In genomic region chr7:4837041-4837813, GRCh38 we compare ENCODE assay signal across 23 cellular contexts. TPM values are rescaled to one million over a fixed set of nuclear protein-coding genes. Genes with fewer than 3 reads are reported as not detected.
DNase-seq lines count a peak whose midpoint lies in the region; ATAC-seq and TF ChIP-seq lines count a peak whose summit lies in the region.
"Had no signal": no experiment of that assay in that cellular context is flagged by ENCODE, and none has a peak within 500 bp of the region (broad histone marks: within the 10 kb centered on the region; RNA-seq: fewer than 3 reads in every experiment).

No MANE protein-coding gene starts in this region.

- H3K27me3 ChIP-seq in aorta (ENCODE audit: control insufficient read depth in 1 of 2, insufficient read depth in 2 of 2, low read length in 1 of 2): no peaks in the 10 kb centered on the region
- H3K27me3 ChIP-seq: esophagus muscularis mucosa, heart left ventricle, ovary, upper lobe of left lung had no signal

- ATAC-seq in Right ventricle myocardium superior (ENCODE audit: poor library complexity) (no peak), Right ventricle myocardium inferior (no peak), aorta (ENCODE audit: low FRiP score) (no peak)
- ATAC-seq: A549; activated CD8-positive, alpha-beta memory T cell treated with anti-CD3 and anti-CD28 coated beads, Interleukin-2, amount 10 ng/mL, durations not matched to agents 7 days and 5 days; mucosa of descending colon; stimulated activated naive CD8-positive, alpha-beta T cell treated with anti-CD3 and anti-CD28 coated beads, Interleukin-15, Interleukin-2, amounts not matched to agents 100 U/mL and 50 U/mL, for 24 hours had no signal

- no peak for TF ChIP-seq CTCF in coronary artery (IDR thresholded peaks at IDR 0.05)

- intact Hi-C loops in Right ventricle myocardium superior (cut with DNase I) (loop anchor here (10.0 kb wide), 1 partner anchor 878 kb away; no protein-coding TSS in a partner anchor), Right ventricle myocardium inferior (cut with DNase I) (loop anchor here (5.0 kb wide), 1 partner anchor 45 kb away; the partner anchor contains the start of gene RADIL), aorta (cut with DNase I) (no loop called here)

- H3K9me3 ChIP-seq in aorta (ENCODE audit: control insufficient read depth, low read length): no peaks in the 10 kb centered on the region
- H3K9me3 ChIP-seq: A549, esophagus muscularis mucosa, heart left ventricle, mucosa of descending colon, ovary, upper lobe of left lung had no signal

- H3K36me3 ChIP-seq in aorta (ENCODE audit: control insufficient read depth in 1 of 2, insufficient read depth in 2 of 2, low read length in 1 of 2): no peaks in the 10 kb centered on the region
- H3K36me3 ChIP-seq: ovary had no signal

- no peak overlapping the region for H3K27ac ChIP-seq in coronary artery
- H3K27ac ChIP-seq in aorta (ENCODE audit: low read depth in 1 of 2, low read length in 2 of 2): no peak overlapping the region
- H3K27ac ChIP-seq: A549, esophagus muscularis mucosa, ovary, upper lobe of left lung had no signal

- DNase-seq in Right ventricle myocardium superior (peak; percentile 31), Right ventricle myocardium inferior (ENCODE audit: missing footprints) (no peak), coronary artery (ENCODE audit: low spot score) (peak; percentile 70), myocyte (ENCODE audit: low read depth) (peak; percentile 21), aorta (peak; percentile 38 to 53), glomerular visceral epithelial cell (ENCODE audit: extremely low spot score) (no peak), NCI-H1436 (lab: John Stamatoyannopoulos, UW) (no peak)
- no peak for DNase-seq in activated CD4-positive, alpha-beta T cell treated with anti-CD3 and anti-CD28 coated beads, Interleukin-2, amount 50 U/mL, for 4 hours
- DNase-seq: activated CD8-positive, alpha-beta memory T cell treated with anti-CD3 and anti-CD28 coated beads, Interleukin-2, amount 10 ng/mL, durations not matched to agents 7 days and 5 days; CD4-positive, alpha-beta T cell; dermis blood vessel endothelial cell; DND-41; IMR-90; mucosa of descending colon; NCI-H1048; ovary; stimulated activated naive CD8-positive, alpha-beta T cell treated with anti-CD3 and anti-CD28 coated beads, Interleukin-15, Interleukin-2, amounts not matched to agents 100 U/mL and 50 U/mL, for 24 hours; T-helper 1 cell had no signal

- WGBS in aorta, 2 donors: 72 to 73% methylated on average over 24 of the region's 24 CpGs

- no peaks in the 10 kb centered on the region for H3K4me1 ChIP-seq in aorta (ENCODE audit: control insufficient read depth in 1 of 2, insufficient read depth in 2 of 2, low read length in 2 of 2)
- H3K4me1 ChIP-seq: A549 had no signal

- no peak overlapping the region for H3K4me3 ChIP-seq in coronary artery
- H3K4me3 ChIP-seq in aorta (ENCODE audit: low read length in 2 of 2): no peak overlapping the region
- H3K4me3 ChIP-seq: A549, esophagus muscularis mucosa, heart left ventricle, mucosa of descending colon, ovary, upper lobe of left lung had no signal

RNA-seq across cellular contexts. Expression of gene PAPOLB, which starts 24.6 kb away (rescaled TPM):
- 0.05 TPM for total RNA-seq in Right ventricle myocardium superior
- 0.08 TPM for total RNA-seq in Right ventricle myocardium inferior
- 0.05 TPM in 1 of 2 replicates, not detected in the other for total RNA-seq in myocyte
- polyA plus RNA-seq in myocyte (2012): not detected
- total RNA-seq in aorta: under 1 TPM; 0.26 to 0.54 TPM
- polyA plus RNA-seq in aorta: under 1 TPM in 1 of 2 donors, not detected in 1; 0.25 TPM
- total RNA-seq: CD4-positive, alpha-beta T cell had no signal
- polyA plus RNA-seq: A549, IMR-90, keratinocyte, ovary had no signal

RNA-seq across cellular contexts. Expression of gene RADIL, which starts 46.3 kb away (rescaled TPM):
- total RNA-seq in Right ventricle myocardium superior (4.0 TPM), Right ventricle myocardium inferior (3.9 TPM), myocyte (1.1 and 1.8 TPM in 2 replicates), aorta (10 to 100 TPM in 1 of 2 donors, 1 to 10 TPM in 1; 4.0 to 11.0 TPM)
- 1.6 TPM for polyA plus RNA-seq in myocyte (2012)
- polyA plus RNA-seq in aorta: 10 to 100 TPM in 1 of 2 donors, under 1 TPM in 1; 0.25 to 15.0 TPM
- total RNA-seq: CD4-positive, alpha-beta T cell had no signal
- polyA plus RNA-seq: keratinocyte had no signal

Comparison
In these comparisons a context has a peak if more than half of its experiments do, and no peak if none do; other contexts are left out.
1. DNase-seq: peak in Right ventricle myocardium superior (single experiment), coronary artery (single experiment), myocyte (single experiment) and aorta (2 of 2); none in Right ventricle myocardium inferior (single experiment), activated CD4-positive, alpha-beta T cell treated with anti-CD3 and anti-CD28 coated beads, Interleukin-2, amount 50 U/mL, for 4 hours (0 of 2), glomerular visceral epithelial cell (single experiment) and NCI-H1436 (single experiment).
2. intact Hi-C loops: an anchor here in Right ventricle myocardium superior (10.0 kb wide) and Right ventricle myocardium inferior (5.0 kb wide); none called in aorta.